ENCODE assay signal across 29 cellular contexts in genomic region chr9:8845376-8845775, GRCh38.
DNase-seq lines count a peak whose midpoint lies in the region; FAIRE-seq and TF ChIP-seq lines count a peak whose summit lies in the region.
"Had no signal": no experiment of that assay in that cellular context is flagged by ENCODE, and none has a peak within 500 bp of the region (broad histone marks: within the 10 kb centered on the region; RNA-seq: fewer than 3 reads in every experiment).

No MANE protein-coding gene starts in this region.

- in situ Hi-C loops in brain microvascular endothelial cell (cut with HindIII; ENCODE audit: low pct_ligation_motif_present, low sequenced_read_pairs) = no loop called here

- H3K27ac ChIP-seq in caudate nucleus (ENCODE audit: low read depth, low read length) (peak overlapping the region; percentile 92), layer of hippocampus (ENCODE audit: low read depth, low read length) (peak overlapping the region; percentile 91), small intestine (ENCODE audit: low read depth in 1 of 2, low read length in 1 of 2) (no peak overlapping the region), brain microvascular endothelial cell (no peak overlapping the region)
- H3K27ac ChIP-seq: A549, C4-2B, esophagus squamous epithelium, stomach had no signal

- H3K27me3 ChIP-seq in layer of hippocampus (ENCODE audit: control insufficient read depth, insufficient read depth, low read length) (no peaks in the 10 kb centered on the region), small intestine (ENCODE audit: control insufficient read depth in 2 of 2, insufficient read depth in 2 of 2, low read length in 2 of 2) (no peaks in the 10 kb centered on the region), brain microvascular endothelial cell (replicated peaks) (no peaks in the 10 kb centered on the region), BE2C (no peaks in the 10 kb centered on the region)
- H3K27me3 ChIP-seq: esophagus squamous epithelium had no signal

- TF ChIP-seq CTCF in brain microvascular endothelial cell (IDR thresholded peaks at IDR 0.05; ENCODE audit: low read depth, low read length, missing control alignments) = no peak
- no peak for TF ChIP-seq CTCF in BE2C (IDR thresholded peaks at IDR 0.05; ENCODE audit: low read depth, low read length)

- H3K4me1 ChIP-seq in small intestine (ENCODE audit: control insufficient read depth in 2 of 2, insufficient read depth in 1 of 2, low read depth in 1 of 2, low read length in 1 of 2) (no peaks in the 10 kb centered on the region), BE2C (no peaks in the 10 kb centered on the region)
- H3K4me1 ChIP-seq: A549, esophagus squamous epithelium, stomach had no signal

- H3K9me3 ChIP-seq in small intestine (ENCODE audit: control insufficient read depth, low read depth) (no peaks in the 10 kb centered on the region), BE2C (no peaks in the 10 kb centered on the region; the same call in 1 of the 2 replicates)
- H3K9me3 ChIP-seq: A549, esophagus squamous epithelium, stomach had no signal

- DNase-seq in NCI-H2171 treated with DMSO at 0.1 percent for 48 hours (lab: John Stamatoyannopoulos, UW) = peak; percentile 71
- no peak for DNase-seq in NCI-H2171 (lab: John Stamatoyannopoulos, UW)
- peak in 47 of 61 donors; percentile 3 to 86 (median 48) for DNase-seq in caudate nucleus (lab: John Stamatoyannopoulos, UW)
- peak; percentile 60 for DNase-seq in small intestine
- no peak for DNase-seq in germinal center (ENCODE audit: low spot score)
- no peak for DNase-seq in brain microvascular endothelial cell
- no peak for DNase-seq in BE2C
- DNase-seq: activated CD4-positive, alpha-beta T cell treated with anti-CD3 and anti-CD28 coated beads for 4 hours; activated naive CD8-positive, alpha-beta T cell treated with anti-CD3 and anti-CD28 coated beads, Interleukin-2, amount 50 U/mL, for 24 hours; central memory CD4-positive, alpha-beta T cell; effector memory CD4-positive, alpha-beta T cell; esophagus squamous epithelium; immature natural killer cell; Karpas-422; mammary epithelial cell; naive thymus-derived CD4-positive, alpha-beta T cell; NCI-H226; RPMI8226; stimulated activated CD4-positive, alpha-beta T cell treated with anti-CD3 and anti-CD28 coated beads, Interleukin-4, amount 100 ng/mL, for 1 hour; stomach; SW 1271 had no signal

- no peaks in the 10 kb centered on the region for H3K36me3 ChIP-seq in small intestine (ENCODE audit: control insufficient read depth in 2 of 2, insufficient read depth in 2 of 2, low read length in 2 of 2)
- no peaks in the 10 kb centered on the region for H3K36me3 ChIP-seq in brain microvascular endothelial cell (replicated peaks)
- no peaks in the 10 kb centered on the region for H3K36me3 ChIP-seq in BE2C
- H3K36me3 ChIP-seq: esophagus squamous epithelium, stomach had no signal

- 5 to 47% (median 16%) methylated on average over 2 of the region's 2 CpGs for WGBS in small intestine, 3 donors

- H3K4me3 ChIP-seq in small intestine (ENCODE audit: low read depth in 1 of 2, low read length in 2 of 2) (no peak overlapping the region), brain microvascular endothelial cell (ENCODE audit: low read depth, low read length) (no peak overlapping the region), BE2C (ENCODE audit: low read depth, low read length) (no peak overlapping the region)
- H3K4me3 ChIP-seq: A549, esophagus squamous epithelium, smooth muscle cell, stomach had no signal

- no peak for FAIRE-seq in small intestine (lab: Jason Lieb, UNC)
- FAIRE-seq: A549, D721Med, G401.6, GM19239, HTR-8/SVneo had no signal

Comparison
In these comparisons a context has a peak if more than half of its experiments do, and no peak if none do; other contexts are left out.
1. DNase-seq: peak in NCI-H2171 treated with DMSO at 0.1 percent for 48 hours (single experiment), caudate nucleus (47 of 61) and small intestine (single experiment); none in NCI-H2171 (single experiment), germinal center (single experiment), brain microvascular endothelial cell (single experiment) and BE2C (single experiment).
2. H3K27ac ChIP-seq: peak in caudate nucleus (single experiment) and layer of hippocampus (single experiment); none in small intestine (0 of 2) and brain microvascular endothelial cell (single experiment).